Comparison of ENCODE assay signal across 25 cellular contexts in the genomic region with DNA sequence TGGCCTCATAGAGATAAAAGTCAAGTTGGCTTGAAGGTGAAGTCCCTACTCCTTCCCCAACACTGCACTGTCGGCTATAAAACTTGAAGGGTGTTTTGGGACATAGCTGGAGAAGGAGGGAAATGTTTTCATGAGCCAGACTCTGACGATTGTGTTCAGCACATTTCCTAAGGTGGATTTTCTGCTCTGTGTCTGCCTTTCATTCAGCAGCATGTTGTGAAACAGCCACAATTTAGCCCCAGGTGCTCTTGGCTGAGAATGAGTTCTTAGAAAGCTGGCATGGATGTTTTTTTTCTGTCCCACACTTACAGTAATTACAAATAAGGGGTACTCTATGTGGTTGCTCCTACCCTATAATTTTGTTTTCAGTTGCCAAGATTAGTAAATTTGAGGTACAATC.
"Had no signal": no experiment of that assay in that cellular context is flagged by ENCODE, and none has a peak within 500 bp of the region (broad histone marks: within the 10 kb centered on the region; RNA-seq: fewer than 3 reads in every experiment).

No MANE protein-coding gene starts in this region.

- H3K9me3 ChIP-seq: esophagus squamous epithelium, ovary, testis, transverse colon had no signal

- ATAC-seq: activated CD4-positive, alpha-beta T cell treated with anti-CD3 and anti-CD28 coated beads for 36 hours; activated CD8-positive, alpha-beta memory T cell treated with anti-CD3 and anti-CD28 coated beads, Interleukin-2, amount 10 ng/mL, durations not matched to agents 7 days and 5 days; activated CD8-positive, alpha-beta T cell treated with anti-CD3 and anti-CD28 coated beads, Interleukin-2, amount 10 ng/mL, durations not matched to agents 7 days and 5 days; activated naive CD8-positive, alpha-beta T cell treated with anti-CD3 and anti-CD28 coated beads, Interleukin-2, amount 50 U/mL, for 24 hours; left cardiac atrium; left ventricle myocardium superior; naive thymus-derived CD4-positive, alpha-beta T cell; sciatic nerve; stimulated activated naive CD8-positive, alpha-beta T cell treated with anti-CD3 and anti-CD28 coated beads, Interleukin-15, Interleukin-2, amounts not matched to agents 100 U/mL and 50 U/mL, for 24 hours had no signal

- H3K4me1 ChIP-seq: esophagus squamous epithelium, testis, transverse colon had no signal

- H3K27me3 ChIP-seq: ovary, testis, transverse colon had no signal

- H3K4me3 ChIP-seq: esophagus squamous epithelium, ovary, skin epidermis, testis, transverse colon had no signal

- H3K27ac ChIP-seq: epithelial cell of prostate, esophagus squamous epithelium, ovary, skin epidermis, testis, transverse colon had no signal

- H3K36me3 ChIP-seq: esophagus squamous epithelium, ovary, transverse colon had no signal

- DNase-seq: activated CD4-positive, alpha-beta T cell treated with anti-CD3 and anti-CD28 coated beads for 36 hours; activated CD4-positive, CD25-positive, alpha-beta regulatory T cell; activated CD8-positive, alpha-beta memory T cell treated with anti-CD3 and anti-CD28 coated beads, Interleukin-2, amount 10 ng/mL, durations not matched to agents 7 days and 5 days; activated CD8-positive, alpha-beta T cell treated with anti-CD3 and anti-CD28 coated beads, Interleukin-2, amount 10 ng/mL, durations not matched to agents 7 days and 5 days; activated naive CD8-positive, alpha-beta T cell treated with anti-CD3 and anti-CD28 coated beads, Interleukin-2, amount 50 U/mL, for 24 hours; activated T-cell treated with anti-CD3 and anti-CD28 coated beads, Interleukin-2, amount 50 U/mL, for 48 hours; amygdala; dermis blood vessel endothelial cell; effector CD4-positive, alpha-beta T cell; esophagus squamous epithelium; glutamatergic neuron; left cardiac atrium; left ventricle myocardium superior; midbrain; naive thymus-derived CD4-positive, alpha-beta T cell; ovary; retina; stimulated activated CD4-positive, alpha-beta T cell treated with anti-CD3 and anti-CD28 coated beads, Interleukin-12 subunit alpha, Interleukin-12 subunit beta, amount 100 ng/mL, for 4 hours; stimulated activated CD4-positive, alpha-beta T cell treated with anti-CD3 and anti-CD28 coated beads, Interleukin-4, amount 100 ng/mL, for 1 hour; stimulated activated naive CD8-positive, alpha-beta T cell treated with anti-CD3 and anti-CD28 coated beads, Interleukin-15, Interleukin-2, amounts not matched to agents 100 U/mL and 50 U/mL, for 24 hours; testis; transverse colon had no signal
